9 cellular contexts compared by ENCODE assay signal in genomic region chr2:10285578-10286198, GRCh38. TPM values are rescaled to one million over a fixed set of nuclear protein-coding genes. Genes with fewer than 3 reads are reported as not detected.
DNase-seq lines count a peak whose midpoint lies in the region; ATAC-seq lines count a peak whose summit lies in the region.
"Had no signal": no experiment of that assay in that cellular context is flagged by ENCODE, and none has a peak within 500 bp of the region (broad histone marks: within the 10 kb centered on the region; RNA-seq: fewer than 3 reads in every experiment).

No MANE protein-coding gene starts in this region.

- DNase-seq in NCI-H345 (lab: John Stamatoyannopoulos, UW) (peak; percentile 37), NCI-H345 treated with DMSO at 0.1 percent for 48 hours (lab: John Stamatoyannopoulos, UW; ENCODE audit: unreplicated experiment) (no peak), SW480 (ENCODE audit: low spot score) (peak; percentile 91), head of caudate nucleus (peak; percentile 82 to 97 (median 91)), posterior vena cava (ENCODE audit: low spot score) (peak; percentile 93), NCI-H2107 treated with DMSO at 0.1 percent for 48 hours (lab: John Stamatoyannopoulos, UW; ENCODE audit: unreplicated experiment) (no peak)
- no peak for DNase-seq in effector memory CD8-positive, alpha-beta T cell
- DNase-seq: CD4-positive, CD25-positive, alpha-beta regulatory T cell had no signal

- H3K36me3 Mint-ChIP-seq in effector memory CD8-positive, alpha-beta T cell (ENCODE audit: insufficient read depth) = no peaks in the 10 kb centered on the region
- H3K36me3 Mint-ChIP-seq: CD4-positive, CD25-positive, alpha-beta regulatory T cell had no signal

- H3K27ac Mint-ChIP-seq in effector memory CD8-positive, alpha-beta T cell = no peak overlapping the region
- H3K27ac Mint-ChIP-seq: CD4-positive, CD25-positive, alpha-beta regulatory T cell had no signal

- ATAC-seq in effector memory CD8-positive, alpha-beta T cell (replicated peaks) = no peak
- no peak for ATAC-seq in GM19324 (IDR thresholded peaks at IDR 0.05; ENCODE audit: low FRiP score, unreplicated experiment)

- H3K9me3 Mint-ChIP-seq in effector memory CD8-positive, alpha-beta T cell = no peaks in the 10 kb centered on the region

- H3K27me3 Mint-ChIP-seq in effector memory CD8-positive, alpha-beta T cell = no peaks in the 10 kb centered on the region

- H3K4me3 Mint-ChIP-seq in effector memory CD8-positive, alpha-beta T cell = no peak overlapping the region
- H3K4me3 Mint-ChIP-seq: CD4-positive, CD25-positive, alpha-beta regulatory T cell had no signal

- H3K4me1 Mint-ChIP-seq in effector memory CD8-positive, alpha-beta T cell (ENCODE audit: low read depth in 2 of 2) = peaks cover 0 to 5% of the 10 kb centered on the region in 2 donors

- intact Hi-C loops in head of caudate nucleus (cut with DNase I) (no loop called here), posterior vena cava (cut with DNase I) (no loop called here)

RNA-seq across cellular contexts. Expression of gene HPCAL1, which starts 17.0 kb away (rescaled TPM):
- total RNA-seq in posterior vena cava = 10 to 100 TPM; 21.6 to 26.0 TPM

Comparison
In these comparisons a context has a peak if more than half of its experiments do, and no peak if none do; other contexts are left out.
1. DNase-seq: peak in NCI-H345 (single experiment), SW480 (single experiment), head of caudate nucleus (42 of 42) and posterior vena cava (single experiment); none in NCI-H345 treated with DMSO at 0.1 percent for 48 hours (single experiment), effector memory CD8-positive, alpha-beta T cell (0 of 3) and NCI-H2107 treated with DMSO at 0.1 percent for 48 hours (single experiment).